In the genomic region with DNA sequence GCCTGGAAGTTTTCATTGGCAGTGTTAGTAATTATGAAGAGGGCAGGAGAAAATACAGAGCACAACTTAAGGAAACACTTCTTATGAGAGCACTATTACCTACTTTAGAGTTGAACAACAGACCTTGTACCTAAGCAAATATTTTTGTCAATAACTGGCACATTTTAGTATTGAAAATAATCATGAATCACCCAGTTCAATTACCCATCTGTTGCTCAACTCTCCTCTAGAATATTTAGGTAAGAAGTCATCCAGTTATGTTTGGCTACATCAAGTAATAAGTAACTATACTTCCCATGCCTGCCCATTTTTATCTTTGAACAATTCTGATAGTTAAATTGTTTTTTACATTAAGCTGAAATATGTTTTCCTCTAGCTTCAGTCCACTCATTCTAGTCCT, we compare ENCODE assay signal across 27 cellular contexts.
"Had no signal": no experiment of that assay in that cellular context is flagged by ENCODE, and none has a peak within 500 bp of the region (broad histone marks: within the 10 kb centered on the region; RNA-seq: fewer than 3 reads in every experiment).

No MANE protein-coding gene starts in this region.

- H2AFZ ChIP-seq: hepatocyte, neural progenitor cell, parathyroid adenoma had no signal

- H3K4me2 ChIP-seq: hepatocyte, neural progenitor cell, smooth muscle cell had no signal

- H3K27ac ChIP-seq: hepatocyte, lower lobe of right lung, neural progenitor cell, neutrophil, parathyroid adenoma, psoas muscle, right atrium auricular region, right lobe of liver, tibial nerve, upper lobe of left lung, vagina had no signal

- H3K36me3 ChIP-seq: lower lobe of right lung, neural progenitor cell, neutrophil, right atrium auricular region, right lobe of liver, tibial nerve, upper lobe of left lung, vagina had no signal

- ATAC-seq: left cardiac atrium; left lobe of liver; lower lobe of right lung; natural killer cell; psoas muscle; stimulated activated memory B cell treated with anti-CD40 and anti-IgM and Interleukin-4, amounts not matched to agents 10 μg/mL and 1 μg/mL and 100 μg/mL, for 72 hours; stimulated activated naive CD8-positive, alpha-beta T cell treated with anti-CD3 and anti-CD28 coated beads, Interleukin-15, amount 100 ng/mL, for 72 hours had no signal

- H3K4me3 ChIP-seq: hepatocyte, lower lobe of right lung, neural progenitor cell, psoas muscle, right atrium auricular region, right lobe of liver, smooth muscle cell, tibial nerve, upper lobe of left lung, vagina had no signal

- DNase-seq: left cardiac atrium; lower lobe of right lung; mesendoderm; naive B cell; natural killer cell; nephron progenitor cell; occipital lobe; psoas muscle; right lobe of liver; stimulated activated CD4-positive, alpha-beta T cell treated with anti-CD3 and anti-CD28 coated beads, Interleukin-1b, Interleukin-23, amount 100 ng/mL, for 48 hours; stimulated activated CD4-positive, alpha-beta T cell treated with anti-CD3 and anti-CD28 coated beads, Interleukin-2, amount 100 ng/mL, for 48 hours; stimulated activated CD4-positive, alpha-beta T cell treated with anti-CD3 and anti-CD28 coated beads, Interleukin-4, amount 100 ng/mL, for 4 hours; stimulated activated CD8-positive, alpha-beta memory T cell treated with anti-CD3 and anti-CD28 coated beads, Interleukin-4, amount 100 ng/mL, for 48 hours; stimulated activated naive CD4-positive, alpha-beta T cell treated with Interleukin-2 at 50 U/mL for 16 hours; stimulated activated naive CD8-positive, alpha-beta T cell treated with anti-CD3 and anti-CD28 coated beads, Interleukin-15, amount 100 ng/mL, for 72 hours; substantia nigra; upper lobe of left lung had no signal

- H3K27me3 ChIP-seq: hepatocyte, neural progenitor cell, neutrophil, right atrium auricular region, right lobe of liver, tibial nerve, upper lobe of left lung, vagina had no signal

- H3K9ac ChIP-seq: neural progenitor cell, parathyroid adenoma had no signal

- H3K9me3 ChIP-seq: lower lobe of right lung, neutrophil, psoas muscle, right atrium auricular region, right lobe of liver, tibial nerve, upper lobe of left lung, vagina had no signal

- H3K4me1 ChIP-seq: lower lobe of right lung, parathyroid adenoma, psoas muscle, right atrium auricular region, right lobe of liver, tibial nerve, upper lobe of left lung, vagina had no signal

- H3K79me2 ChIP-seq: hepatocyte, parathyroid adenoma had no signal
